20 cellular contexts compared by ENCODE assay signal in genomic region chr11:72100009-72100408, GRCh38. TPM values are rescaled to one million over a fixed set of nuclear protein-coding genes. Genes with fewer than 3 reads are reported as not detected.
DNase-seq lines count a peak whose midpoint lies in the region; ATAC-seq, FAIRE-seq and TF ChIP-seq lines count a peak whose summit lies in the region.
"Had no signal": no experiment of that assay in that cellular context is flagged by ENCODE, and none has a peak within 500 bp of the region (broad histone marks: within the 10 kb centered on the region; RNA-seq: fewer than 3 reads in every experiment).

No MANE protein-coding gene starts in this region.

- no peak overlapping the region for H2BK15ac ChIP-seq in H9 (ENCODE audit: low read depth, low read length)

- H3K27me3 Mint-ChIP-seq in H9 (ENCODE audit: low read depth), result no peaks in the 10 kb centered on the region
- H3K27me3 Mint-ChIP-seq: activated naive CD8-positive, alpha-beta T cell treated with anti-CD3 and anti-CD28 coated beads, Interleukin-2, amount 10 ng/mL, durations not matched to agents 7 days and 5 days; naive B cell had no signal

- no TSS peak for BruUV-seq in endothelial cell of umbilical vein (replicated peaks; lab: Mats Ljungman, UMichigan)

- no peak overlapping the region for H4K91ac ChIP-seq in H9 (ENCODE audit: insufficient read length, low read depth, low read length)

- peak overlapping the region; percentile 90 for H3K4me3 ChIP-seq in NB4 (ENCODE audit: low read depth, low read length)
- H3K4me3 ChIP-seq in endothelial cell of umbilical vein (replicated peaks in 1 of 3; ENCODE audit: insufficient read depth in 1 of 3, low read depth in 1 of 3, low read length in 3 of 3), result no peak overlapping the region
- no peak overlapping the region for H3K4me3 ChIP-seq in skeletal muscle satellite cell (ENCODE audit: low read length)
- H3K4me3 ChIP-seq: Peyer's patch had no signal

- no peaks in the 10 kb centered on the region for H3K9me1 ChIP-seq in endothelial cell of umbilical vein (replicated peaks; ENCODE audit: control insufficient read depth, extremely low read depth, insufficient read depth, low read length)

- intact Hi-C loops in endothelial cell of umbilical vein (cut with micrococcal nuclease), result no loop called here

- no peak overlapping the region for H3K9ac ChIP-seq in H9 (ENCODE audit: extremely low read depth, insufficient read length, low read length)
- H3K9ac ChIP-seq in endothelial cell of umbilical vein (replicated peaks; ENCODE audit: extremely low read depth, insufficient read depth, low read length), result no peak overlapping the region
- no peak overlapping the region for H3K9ac ChIP-seq in skeletal muscle satellite cell (ENCODE audit: low read depth, low read length)

- no peak overlapping the region for H3K14ac ChIP-seq in H9 (ENCODE audit: insufficient read depth, low read length)

- peak overlapping the region; percentile 14 for H4K5ac ChIP-seq in H9 (ENCODE audit: insufficient read length, low read depth, low read length)

- no peak for FAIRE-seq in endothelial cell of umbilical vein (lab: Jason Lieb, UNC)

- no peak overlapping the region for H2BK120ac ChIP-seq in H9 (ENCODE audit: low read depth, low read length, poor library complexity, severe bottlenecking)

- no peaks in the 10 kb centered on the region; the same call in 1 of the 2 replicates for H3K4me1 ChIP-seq in H9 (ENCODE audit: insufficient read depth, low read length)
- H3K4me1 ChIP-seq in endothelial cell of umbilical vein (ENCODE audit: control insufficient read depth, extremely low read depth, insufficient read depth, low read length), result peaks cover 26% of the 10 kb centered on the region
- H3K4me1 ChIP-seq in skeletal muscle satellite cell (ENCODE audit: control insufficient read depth, insufficient read depth, low read length), result peaks cover 26% of the 10 kb centered on the region

- H3K79me1 ChIP-seq in H9 (ENCODE audit: insufficient read depth, low read depth, low read length, poor library complexity, severe bottlenecking), result peaks cover 3% of the 10 kb centered on the region

- H2BK20ac ChIP-seq in H9 (ENCODE audit: low read depth, low read length, poor library complexity, severe bottlenecking), result no peak overlapping the region

- peaks cover 24 to 30% of the 10 kb centered on the region in 2 experiments for H3K4me1 Mint-ChIP-seq in H9

- no peak overlapping the region for H2BK12ac ChIP-seq in H9 (ENCODE audit: insufficient read length, low read depth, low read length)

- dilution Hi-C loops in endothelial cell of umbilical vein (cut with MboI; ENCODE audit: extremely low pct_ligation_motif_present, low sequenced_read_pairs), result no loop called here

- peaks cover 2% of the 10 kb centered on the region for H4K20me1 ChIP-seq in H9 (ENCODE audit: control insufficient read depth, insufficient read depth, insufficient read length)
- no peaks in the 10 kb centered on the region for H4K20me1 ChIP-seq in endothelial cell of umbilical vein (replicated peaks; ENCODE audit: control insufficient read depth, extremely low read depth, insufficient read depth, low read length)

- no CpG with 5 or more reads among the region's 3 CpGs for WGBS in H9 (ENCODE audit: extremely low coverage, insufficient read length, low lambda C conversion rate)

- H2AFZ ChIP-seq in H9 (ENCODE audit: low read length) (no peak overlapping the region), endothelial cell of umbilical vein (ENCODE audit: low read depth, low read length) (no peak overlapping the region)

- H2BK5ac ChIP-seq in H9 (ENCODE audit: insufficient read length, low read length), result no peak overlapping the region

- no peak for ATAC-seq in GM21390 (IDR thresholded peaks at IDR 0.05; ENCODE audit: unreplicated experiment)
- ATAC-seq: left lobe of liver, WTC11 had no signal

- H3K4ac ChIP-seq in H9 (ENCODE audit: low read depth, low read length), result no peak overlapping the region

- TF ChIP-seq CTCF in H9 (conservative IDR thresholded peaks at IDR 0.05) (no peak), NB4 (IDR thresholded peaks at IDR 0.05; ENCODE audit: low read depth, low read length) (no peak), endothelial cell of umbilical vein (IDR thresholded peaks at IDR 0.05; ENCODE audit: extremely low read depth in 1 of 2, insufficient read depth in 1 of 2, low read depth in 1 of 2, low read length in 2 of 2) (no peak)

- no peak overlapping the region for H3K18ac ChIP-seq in H9 (ENCODE audit: insufficient read length, low read depth, low read length)

- no peak overlapping the region for H3T11ph ChIP-seq in H9 (ENCODE audit: low read length)

- H3K27ac Mint-ChIP-seq in H9, result no peak overlapping the region

- H3K79me2 ChIP-seq in H9 (ENCODE audit: insufficient read depth, low read length), result peaks cover 14% of the 10 kb centered on the region; the same call in 1 of the 2 replicates
- H3K79me2 ChIP-seq in endothelial cell of umbilical vein (ENCODE audit: control insufficient read depth, insufficient read depth, low read length), result peaks cover 29% of the 10 kb centered on the region

- no peak overlapping the region for H3K23ac ChIP-seq in H9 (ENCODE audit: insufficient read length, low read depth, low read length)

- H3K9me3 ChIP-seq in H9 (ENCODE audit: control insufficient read depth, low read depth, low read length), result no peaks in the 10 kb centered on the region
- H3K9me3 ChIP-seq in endothelial cell of umbilical vein (replicated peaks; ENCODE audit: control insufficient read depth, insufficient read depth, low read length), result no peaks in the 10 kb centered on the region
- H3K9me3 ChIP-seq in skeletal muscle satellite cell (replicated peaks; ENCODE audit: low read length), result no peaks in the 10 kb centered on the region
- H3K9me3 ChIP-seq: Peyer's patch had no signal

- peaks cover 11 to 19% of the 10 kb centered on the region in 2 experiments for H3K36me3 ChIP-seq in endothelial cell of umbilical vein (ENCODE audit: control insufficient read depth in 2 of 2, extremely low read depth in 1 of 2, insufficient read depth in 2 of 2, low read length in 2 of 2)
- H3K36me3 ChIP-seq in skeletal muscle satellite cell (ENCODE audit: insufficient read depth, low read length), result peaks cover 53% of the 10 kb centered on the region

- H3K27ac ChIP-seq in H9 (ENCODE audit: insufficient read length, low read depth, low read length) (no peak overlapping the region), endothelial cell of umbilical vein (ENCODE audit: insufficient read depth, low read depth, low read length) (no peak overlapping the region)
- H3K27ac ChIP-seq: C4-2B had no signal

- H3K9me3 Mint-ChIP-seq in H9, result no peaks in the 10 kb centered on the region
- H3K9me3 Mint-ChIP-seq: activated naive CD8-positive, alpha-beta T cell treated with anti-CD3 and anti-CD28 coated beads, Interleukin-2, amount 10 ng/mL, durations not matched to agents 7 days and 5 days; WTC11 had no signal

- CTCF ChIA-PET in endothelial cell of umbilical vein (lab: Charles Lee), result interaction anchor here (0.8 to 3.4 kb wide), 7 partner anchors 9 to 80 kb away, joined by 3 to 35 read pairs (median 6); no protein-coding TSS in a partner anchor

- H3K23me2 ChIP-seq in H9 (ENCODE audit: insufficient read length, low read depth, low read length, poor library complexity, severe bottlenecking), result peaks cover 7% of the 10 kb centered on the region

- peaks cover 23 to 58% (median 47%) of the 10 kb centered on the region in 3 experiments for H3K36me3 Mint-ChIP-seq in H9 (ENCODE audit: insufficient read depth in 1 of 3, low read depth in 3 of 3)

- DNase-seq in H9 (no peak), NB4 (ENCODE audit: low read depth) (no peak), endothelial cell of umbilical vein (ENCODE audit: low read depth, low spot score) (no peak), RKO (ENCODE audit: low spot score) (no peak), NCI-H2081 (lab: John Stamatoyannopoulos, UW) (no peak)
- DNase-seq: activated naive CD8-positive, alpha-beta T cell treated with anti-CD3 and anti-CD28 coated beads, Interleukin-2, amount 10 ng/mL, durations not matched to agents 7 days and 5 days; caudate nucleus; DMS79 treated with DMSO at 0.1 percent for 48 hours; effector memory CD4-positive, alpha-beta T cell; naive B cell; NCI-H2081 treated with DMSO at 0.1 percent for 48 hours; NCI-H748 treated with DMSO at 0.1 percent for 48 hours; Peyer's patch had no signal

- H3K56ac ChIP-seq in H9 (ENCODE audit: insufficient read length, low read depth, low read length), result no peak overlapping the region

- H3K4me2 ChIP-seq in H9 (ENCODE audit: insufficient read depth, insufficient read length, low read length) (no peak overlapping the region), endothelial cell of umbilical vein (ENCODE audit: insufficient read depth, low read length) (peak overlapping the region; percentile 14), skeletal muscle satellite cell (ENCODE audit: low read length) (peak overlapping the region; percentile 9)

- POLR2A ChIA-PET in endothelial cell of umbilical vein (lab: Charles Lee), result interaction anchor here (1.2 kb wide), 1 partner anchor 12 kb away, joined by 3 read pairs; the partner anchor contains the start of gene ANAPC15

- no peak overlapping the region; a peak in 1 of 5 replicates for H3K4me3 Mint-ChIP-seq in H9
- H3K4me3 Mint-ChIP-seq: activated naive CD8-positive, alpha-beta T cell treated with anti-CD3 and anti-CD28 coated beads, Interleukin-2, amount 10 ng/mL, durations not matched to agents 7 days and 5 days; WTC11 had no signal

- no peak overlapping the region for H2AK5ac ChIP-seq in H9 (ENCODE audit: insufficient read length, low read length)

- TF ChIP-seq POLR2A in NB4 (IDR thresholded peaks at IDR 0.05; ENCODE audit: extremely low read depth, insufficient read length), result no peak
- TF ChIP-seq POLR2A in endothelial cell of umbilical vein (IDR thresholded peaks at IDR 0.05; ENCODE audit: low read depth, low read length), result no peak

- H3K27me3 ChIP-seq in H9 (ENCODE audit: insufficient read depth, low read length) (no peaks in the 10 kb centered on the region), endothelial cell of umbilical vein (ENCODE audit: control insufficient read depth in 2 of 2, insufficient read depth in 2 of 2, low read length in 2 of 2) (no peaks in the 10 kb centered on the region), skeletal muscle satellite cell (ENCODE audit: control insufficient read depth, insufficient read depth, low read length) (no peaks in the 10 kb centered on the region)
- H3K27me3 ChIP-seq: Peyer's patch had no signal

- no peak overlapping the region for H4K8ac ChIP-seq in H9 (replicated peaks; ENCODE audit: insufficient read length, low read depth, low read length)

RNA-seq across cellular contexts. Expression of gene LAMTOR1, which starts 3.1 kb away (rescaled TPM):
- total RNA-seq in H9 (2021), result 96.2 and 96.3 TPM in 2 replicates
- total RNA-seq in endothelial cell of umbilical vein, result 91.1 and 95.1 TPM in 2 replicates
- 174 and 214 TPM in 2 replicates for polyA plus RNA-seq in endothelial cell of umbilical vein
- 161 and 169 TPM in 2 replicates for polyA plus RNA-seq in endothelial cell of umbilical vein (2011; cell fraction: cytosol; rRNA removed)
- polyA plus RNA-seq in endothelial cell of umbilical vein (2011; cell fraction: nucleus; rRNA removed), result 71.7 and 89.6 TPM in 2 replicates
- polyA plus RNA-seq in endothelial cell of umbilical vein (2012), result 131 and 133 TPM in 2 replicates
- 127 and 132 TPM in 2 replicates for polyA minus RNA-seq in endothelial cell of umbilical vein
- 108 TPM for polyA minus RNA-seq in endothelial cell of umbilical vein (2011; cell fraction: cytosol; rRNA and poly(A)+ RNA removed)
- 50.9 and 54.2 TPM in 2 replicates for polyA minus RNA-seq in endothelial cell of umbilical vein (2011; cell fraction: nucleus; rRNA and poly(A)+ RNA removed)
- 115 and 174 TPM in 2 replicates for total RNA-seq in skeletal muscle satellite cell (2012; rRNA removed)

RNA-seq across cellular contexts. Expression of gene TOMT, which starts 5.7 kb away (rescaled TPM):
- total RNA-seq in H9 (2021) (not detected in 2 replicates), endothelial cell of umbilical vein (not detected in 2 replicates)
- 0.08 TPM in 1 of 2 replicates, not detected in the other for polyA plus RNA-seq in endothelial cell of umbilical vein
- polyA plus RNA-seq in endothelial cell of umbilical vein (2011; cell fraction: cytosol; rRNA removed), result not detected in 2 replicates
- polyA plus RNA-seq in endothelial cell of umbilical vein (2011; cell fraction: nucleus; rRNA removed), result not detected in 2 replicates
- not detected in 2 replicates for polyA plus RNA-seq in endothelial cell of umbilical vein (2012)
- not detected in 2 replicates for polyA minus RNA-seq in endothelial cell of umbilical vein
- not detected for polyA minus RNA-seq in endothelial cell of umbilical vein (2011; cell fraction: cytosol; rRNA and poly(A)+ RNA removed)
- polyA minus RNA-seq in endothelial cell of umbilical vein (2011; cell fraction: nucleus; rRNA and poly(A)+ RNA removed), result not detected in 2 replicates
- under 0.01 TPM in 1 of 2 replicates, not detected in the other for total RNA-seq in skeletal muscle satellite cell (2012; rRNA removed)
- total RNA-seq: activated naive CD8-positive, alpha-beta T cell treated with anti-CD3 and anti-CD28 coated beads, Interleukin-2, amount 10 ng/mL, durations not matched to agents 7 days and 5 days; fibroblast of villous mesenchyme; Peyer's patch; WTC11 had no signal
- polyA plus RNA-seq: thymus had no signal

RNA-seq across cellular contexts. Expression of gene ANAPC15, which starts 12.5 kb away (rescaled TPM):
- 72.6 and 79.3 TPM in 2 replicates for total RNA-seq in H9 (2021)
- total RNA-seq in endothelial cell of umbilical vein, result 67.0 and 72.4 TPM in 2 replicates
- polyA plus RNA-seq in endothelial cell of umbilical vein, result 52.0 and 70.5 TPM in 2 replicates
- 91.5 and 121 TPM in 2 replicates for polyA plus RNA-seq in endothelial cell of umbilical vein (2011; cell fraction: cytosol; rRNA removed)
- 44.9 and 59.6 TPM in 2 replicates for polyA plus RNA-seq in endothelial cell of umbilical vein (2011; cell fraction: nucleus; rRNA removed)
- 62.1 and 84.8 TPM in 2 replicates for polyA plus RNA-seq in endothelial cell of umbilical vein (2012)
- 37.0 and 39.0 TPM in 2 replicates for polyA minus RNA-seq in endothelial cell of umbilical vein
- 26.0 TPM for polyA minus RNA-seq in endothelial cell of umbilical vein (2011; cell fraction: cytosol; rRNA and poly(A)+ RNA removed)
- polyA minus RNA-seq in endothelial cell of umbilical vein (2011; cell fraction: nucleus; rRNA and poly(A)+ RNA removed), result 13.9 and 18.7 TPM in 2 replicates
- total RNA-seq in skeletal muscle satellite cell (2012; rRNA removed), result 26.6 and 34.0 TPM in 2 replicates

RNA-seq across cellular contexts. Expression of gene LRRC51, which starts 19.4 kb away (rescaled TPM):
- 3.1 and 6.4 TPM in 2 replicates for total RNA-seq in H9 (2021)
- total RNA-seq in endothelial cell of umbilical vein, result 3.8 and 6.1 TPM in 2 replicates
- 3.5 and 4.4 TPM in 2 replicates for polyA plus RNA-seq in endothelial cell of umbilical vein
- polyA plus RNA-seq in endothelial cell of umbilical vein (2011; cell fraction: cytosol; rRNA removed), result 4.7 and 6.3 TPM in 2 replicates
- polyA plus RNA-seq in endothelial cell of umbilical vein (2011; cell fraction: nucleus; rRNA removed), result 4.0 and 5.5 TPM in 2 replicates
- polyA plus RNA-seq in endothelial cell of umbilical vein (2012), result 5.2 and 6.5 TPM in 2 replicates
- polyA minus RNA-seq in endothelial cell of umbilical vein, result 7.5 and 9.1 TPM in 2 replicates
- 4.3 TPM for polyA minus RNA-seq in endothelial cell of umbilical vein (2011; cell fraction: cytosol; rRNA and poly(A)+ RNA removed)
- polyA minus RNA-seq in endothelial cell of umbilical vein (2011; cell fraction: nucleus; rRNA and poly(A)+ RNA removed), result 1.3 and 2.6 TPM in 2 replicates
- total RNA-seq in skeletal muscle satellite cell (2012; rRNA removed), result 3.0 and 6.1 TPM in 2 replicates

RNA-seq across cellular contexts. Expression of gene NUMA1, which starts 19.7 kb away (rescaled TPM):
- 127 and 136 TPM in 2 replicates for total RNA-seq in H9 (2021)
- 164 and 168 TPM in 2 replicates for total RNA-seq in endothelial cell of umbilical vein
- 120 and 121 TPM in 2 replicates for polyA plus RNA-seq in endothelial cell of umbilical vein
- polyA plus RNA-seq in endothelial cell of umbilical vein (2011; cell fraction: cytosol; rRNA removed), result 87.0 and 100 TPM in 2 replicates
- 431 and 446 TPM in 2 replicates for polyA plus RNA-seq in endothelial cell of umbilical vein (2011; cell fraction: nucleus; rRNA removed)
- polyA plus RNA-seq in endothelial cell of umbilical vein (2012), result 88.8 and 93.2 TPM in 2 replicates
- polyA minus RNA-seq in endothelial cell of umbilical vein, result 278 and 288 TPM in 2 replicates
- 121 TPM for polyA minus RNA-seq in endothelial cell of umbilical vein (2011; cell fraction: cytosol; rRNA and poly(A)+ RNA removed)
- polyA minus RNA-seq in endothelial cell of umbilical vein (2011; cell fraction: nucleus; rRNA and poly(A)+ RNA removed), result 210 and 252 TPM in 2 replicates
- total RNA-seq in skeletal muscle satellite cell (2012; rRNA removed), result 77.3 and 92.8 TPM in 2 replicates
